In the genomic region with DNA sequence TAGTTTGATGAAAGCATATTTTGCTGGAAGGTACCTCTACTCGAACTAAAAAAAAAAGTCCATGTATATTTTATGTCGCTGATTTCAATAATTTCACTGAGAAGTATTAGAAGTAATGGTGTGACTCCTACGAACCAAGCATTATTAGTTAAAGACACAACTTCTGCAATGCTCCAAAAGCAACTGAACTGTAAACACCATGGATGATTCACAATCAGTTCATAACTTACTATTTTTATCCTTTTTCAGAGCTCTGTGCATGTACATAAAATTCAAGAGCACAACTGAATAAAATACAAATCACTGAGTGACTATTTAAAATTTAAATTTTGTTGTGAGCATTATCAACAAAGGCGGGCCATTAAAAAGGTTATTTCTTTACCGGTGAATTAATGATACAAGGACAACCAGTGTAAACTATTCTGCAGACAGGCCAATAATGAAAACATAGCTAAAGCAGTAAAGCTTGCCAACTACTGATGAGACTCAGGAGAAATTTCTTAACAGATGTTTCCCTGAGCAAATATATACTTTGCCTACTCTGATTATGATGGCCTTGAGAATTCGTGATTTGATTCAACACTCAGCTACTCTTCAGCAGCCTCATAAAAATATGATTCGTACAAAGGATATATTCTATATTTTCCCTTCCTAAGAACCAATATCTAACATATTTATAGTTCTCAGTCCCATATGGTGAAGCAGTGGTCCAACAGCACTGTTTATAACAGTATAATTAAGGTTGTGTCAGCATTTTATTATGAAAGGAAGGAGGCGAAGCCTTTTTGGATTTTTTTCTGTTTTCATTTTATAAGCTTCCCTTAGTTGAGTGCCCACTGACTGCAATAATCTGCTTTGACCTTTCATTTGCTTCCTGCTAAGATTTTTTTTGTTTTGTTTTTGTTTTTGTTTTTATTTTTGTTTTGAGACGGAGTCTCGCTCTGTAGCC, we compare ENCODE assay signal across 21 cellular contexts.
DNase-seq lines count a peak whose midpoint lies in the region; TF ChIP-seq lines count a peak whose summit lies in the region.
"Had no signal": no experiment of that assay in that cellular context is flagged by ENCODE, and none has a peak within 500 bp of the region (broad histone marks: within the 10 kb centered on the region; RNA-seq: fewer than 3 reads in every experiment).

No MANE protein-coding gene starts in this region.

- no peak overlapping the region for H2AK5ac ChIP-seq in mesenchymal stem cell (ENCODE audit: low read length, severe bottlenecking)

- H3K23ac ChIP-seq in mesenchymal stem cell (ENCODE audit: low read length in 2 of 2) = no peak overlapping the region

- H3K4ac ChIP-seq in mesenchymal stem cell (ENCODE audit: low read depth in 1 of 2, low read length in 2 of 2) = no peak overlapping the region

- no peak overlapping the region for H3K18ac ChIP-seq in mesenchymal stem cell (ENCODE audit: low read depth in 1 of 2, low read length in 2 of 2)

- DNase-seq in AG10803 (ENCODE audit: low read depth) = peak; percentile 56
- peak; percentile 50 for DNase-seq in HCEC 1CT
- peak; percentile 26 for DNase-seq in choroid plexus epithelial cell (ENCODE audit: low read depth)
- DNase-seq in mesenchymal stem cell = peak; percentile 23
- no peak for DNase-seq in NCI-H187 treated with DMSO at 0.1 percent for 48 hours (lab: John Stamatoyannopoulos, UW)
- DNase-seq in COR-L47 (lab: John Stamatoyannopoulos, UW) = no peak
- DNase-seq in NCI-H2081 treated with DMSO at 0.1 percent for 48 hours (lab: John Stamatoyannopoulos, UW) = no peak
- no peak for DNase-seq in NCI-H226
- DNase-seq: activated CD4-positive, alpha-beta T cell treated with anti-CD3 and anti-CD28 coated beads for 1 hour; activated CD8-positive, alpha-beta memory T cell treated with anti-CD3 and anti-CD28 coated beads for 24 hours; activated T-cell treated with anti-CD3 and anti-CD28 coated beads, Interleukin-2, amount 50 U/mL, for 48 hours; Caco-2; effector memory CD8-positive, alpha-beta T cell; heart right ventricle; KBM-7; NCI-H1048; NCI-H524; stimulated activated naive CD4-positive, alpha-beta T cell treated with Interleukin-2 at 50 U/mL for 16 hours; SW 1271; tibial artery had no signal

- H2BK5ac ChIP-seq in mesenchymal stem cell (ENCODE audit: low read depth, low read length, poor library complexity, severe bottlenecking) = no peak overlapping the region

- no peak overlapping the region for H3K4me2 ChIP-seq in mesenchymal stem cell (ENCODE audit: low read length, poor library complexity, severe bottlenecking)
- H3K4me2 ChIP-seq: neural progenitor cell had no signal

- no peak overlapping the region for H2BK15ac ChIP-seq in mesenchymal stem cell (ENCODE audit: low read depth, poor library complexity, severe bottlenecking)

- H3K9me3 ChIP-seq in mesenchymal stem cell (ENCODE audit: control insufficient read depth, low read length) = no peaks in the 10 kb centered on the region
- H3K9me3 ChIP-seq: Caco-2, heart right ventricle, tibial artery had no signal

- H4K91ac ChIP-seq in mesenchymal stem cell (ENCODE audit: low read length) = no peak overlapping the region

- H3K27ac ChIP-seq in mesenchymal stem cell (ENCODE audit: low read length, poor library complexity, severe bottlenecking) = no peak overlapping the region
- H3K27ac ChIP-seq: heart right ventricle, neural progenitor cell, tibial artery had no signal

- no peak overlapping the region for H2AFZ ChIP-seq in mesenchymal stem cell (ENCODE audit: low read depth, low read length)
- H2AFZ ChIP-seq: neural progenitor cell had no signal

- H3K36me3 ChIP-seq in mesenchymal stem cell (ENCODE audit: control insufficient read depth in 1 of 2, insufficient read depth in 2 of 2, low read depth in 1 of 2, low read length in 2 of 2) = no peaks in the 10 kb centered on the region
- H3K36me3 ChIP-seq: heart right ventricle, neural progenitor cell, tibial artery had no signal

- H3K4me3 ChIP-seq in AG10803 (ENCODE audit: low read length) (no peak overlapping the region), choroid plexus epithelial cell (ENCODE audit: low read depth, low read length) (no peak overlapping the region), mesenchymal stem cell (ENCODE audit: insufficient read depth in 1 of 2, low read depth in 1 of 2, low read length in 2 of 2) (no peak overlapping the region)
- H3K4me3 ChIP-seq: heart right ventricle, neural progenitor cell, tibial artery had no signal

- TF ChIP-seq CTCF in AG10803 (conservative IDR thresholded peaks at IDR 0.05; ENCODE audit: low read length) = no peak
- TF ChIP-seq CTCF in choroid plexus epithelial cell (conservative IDR thresholded peaks at IDR 0.05; ENCODE audit: low read depth, low read length) = no peak

- H3K9ac ChIP-seq in mesenchymal stem cell (ENCODE audit: low read length) = peak overlapping the region; percentile 53
- H3K9ac ChIP-seq: neural progenitor cell had no signal

- no peak overlapping the region for H3K14ac ChIP-seq in mesenchymal stem cell (ENCODE audit: low read length in 2 of 2)

- H4K8ac ChIP-seq in mesenchymal stem cell (ENCODE audit: low read length) = no peak overlapping the region

- no peaks in the 10 kb centered on the region for H3K27me3 ChIP-seq in mesenchymal stem cell (ENCODE audit: control insufficient read depth in 1 of 2, insufficient read depth in 1 of 2, low read length in 2 of 2)
- H3K27me3 ChIP-seq: neural progenitor cell, tibial artery had no signal

- H3K79me1 ChIP-seq in mesenchymal stem cell (replicated peaks; ENCODE audit: low read length, poor library complexity, severe bottlenecking) = no peaks in the 10 kb centered on the region

- no peak overlapping the region for H2BK12ac ChIP-seq in mesenchymal stem cell (ENCODE audit: low read length in 2 of 2)

- H2BK120ac ChIP-seq in mesenchymal stem cell (ENCODE audit: low read depth, low read length) = no peak overlapping the region

- 93% methylated on average over 8 of the region's 10 CpGs for WGBS in mesenchymal stem cell

- H3K4me1 ChIP-seq in mesenchymal stem cell (ENCODE audit: control insufficient read depth, insufficient read depth, low read depth, low read length) = no peaks in the 10 kb centered on the region
- H3K4me1 ChIP-seq: Caco-2, heart right ventricle, neural progenitor cell, tibial artery had no signal

Comparison
In these comparisons a context has a peak if more than half of its experiments do, and no peak if none do; other contexts are left out.
1. DNase-seq: peak in AG10803 (single experiment), HCEC 1CT (single experiment), choroid plexus epithelial cell (single experiment) and mesenchymal stem cell (single experiment); none in NCI-H187 treated with DMSO at 0.1 percent for 48 hours (single experiment), COR-L47 (single experiment), NCI-H2081 treated with DMSO at 0.1 percent for 48 hours (single experiment) and NCI-H226 (single experiment).